ENCODE assay signal across 8 cellular contexts in genomic region chr5:71586941-71587708, GRCh38. TPM values are rescaled to one million over a fixed set of nuclear protein-coding genes. Genes with fewer than 3 reads are reported as not detected.
A peak's percentile ranks its signal among the peaks of the same experiment; 100 is the strongest.
DNase-seq lines count a peak whose midpoint lies in the region; ATAC-seq and TF ChIP-seq lines count a peak whose summit lies in the region.

TSS of gene MCCC2 (plus strand) at chr5:71587340. CDS start at chr5:71587426, 86 bp downstream.

- peak within 1 kb of the TSS; percentile 89 for H2AFZ ChIP-seq in IMR-90 (replicated peaks; ENCODE audit: low read length, poor library complexity)

- no peaks in the 10 kb centered on the region for H4K20me1 ChIP-seq in IMR-90 (ENCODE audit: insufficient read depth, low read length)

- H3K56ac ChIP-seq in IMR-90 (ENCODE audit: extremely low read depth, insufficient read depth, low read length), result peak within 1 kb of the TSS; percentile 46

- 0 out of 2 replicates have a peak within 1 kb of the TSS, but pooled peaks have one; percentile 28 for H2BK120ac ChIP-seq in IMR-90 (ENCODE audit: low read depth, low read length)

- CTCF ChIA-PET in IMR-90 (lab: Yijun Ruan, JAX), result interaction anchor here (0.5 to 1.0 kb wide), 4 partner anchors 14 to 563 kb away, joined by 3 to 5 read pairs (median 3); no protein-coding TSS in a partner anchor

- ATAC-seq in GM21529 (IDR thresholded peaks at IDR 0.05; ENCODE audit: unreplicated experiment), result peak; percentile 95
- peak; percentile 100 for ATAC-seq in IMR-90 (ENCODE audit: low read depth)

- DNase-seq in DMS114 treated with DMSO at 0.1 percent for 48 hours (lab: John Stamatoyannopoulos, UW; ENCODE audit: unreplicated experiment) (peak; percentile 91), IMR-90 (peak; percentile 92), OCI-M1 (lab: John Stamatoyannopoulos, UW) (peak; percentile 97), activated T-cell treated with anti-CD3 and anti-CD28 coated beads for 4 hours (peak; percentile 93), epithelial cell of esophagus (ENCODE audit: low read depth) (peak; percentile 99)
- DNase-seq in stimulated activated CD8-positive, alpha-beta memory T cell treated with anti-CD3 and anti-CD28 coated beads, Interleukin-2, amount 100 ng/mL, for 48 hours (ENCODE audit: low read depth in 2 of 2), result peak; percentile 97

- H3K4ac ChIP-seq in IMR-90 (ENCODE audit: low read depth, low read length), result peak within 1 kb of the TSS; percentile 74

- peak within 1 kb of the TSS; percentile 90 for H2AK9ac ChIP-seq in IMR-90 (replicated peaks; ENCODE audit: low read depth, low read length, poor library complexity)

- in situ Hi-C loops in IMR-90 (cut with MboI; ENCODE audit: low sequenced_read_pairs), result loop anchor here (25.0 kb wide), 1 partner anchor 725 kb away; the partner anchor contains the start of genes MRPS27 and PTCD2

- H3K36me3 ChIP-seq in IMR-90 (ENCODE audit: control insufficient read depth, insufficient read depth, low read length), result no peaks in the 10 kb centered on the region

- H3K9ac ChIP-seq in IMR-90 (ENCODE audit: low read depth, low read length), result peak within 1 kb of the TSS; percentile 84

- H3K27me3 ChIP-seq in IMR-90 (ENCODE audit: control insufficient read depth, insufficient read depth, low read length), result no peaks in the 10 kb centered on the region
- H3K27me3 ChIP-seq in mononuclear cell (ENCODE audit: insufficient read depth, low read length), result no peaks in the 10 kb centered on the region

- peak within 1 kb of the TSS; percentile 96 for H3K4me2 ChIP-seq in IMR-90 (ENCODE audit: low read depth, low read length)

- peak within 1 kb of the TSS; percentile 63 for H2BK5ac ChIP-seq in IMR-90 (ENCODE audit: low read depth, low read length, poor library complexity, severe bottlenecking)

- peak within 1 kb of the TSS; percentile 14; the same call in 1 of the 2 replicates for H3K18ac ChIP-seq in IMR-90 (ENCODE audit: low read depth, low read length)

- H4K8ac ChIP-seq in IMR-90 (ENCODE audit: low read depth in 2 of 2, low read length in 2 of 2), result peak within 1 kb of the TSS; percentile 91 to 99

- H3K27ac ChIP-seq in IMR-90 (ENCODE audit: insufficient read depth, low read length), result peak within 1 kb of the TSS; percentile 73

- H3K23ac ChIP-seq in IMR-90 (ENCODE audit: low read depth, low read length), result peak within 1 kb of the TSS; percentile 94

- H3K4me3 ChIP-seq in IMR-90 (ENCODE audit: insufficient read depth, low read depth, low read length), result peak within 1 kb of the TSS; percentile 76
- H3K4me3 ChIP-seq in epithelial cell of esophagus (ENCODE audit: low read length), result peak within 1 kb of the TSS; percentile 71
- H3K4me3 ChIP-seq in mononuclear cell (ENCODE audit: low read length), result peak within 1 kb of the TSS; percentile 81

- TF ChIP-seq POLR2A in IMR-90 (IDR thresholded peaks at IDR 0.05; ENCODE audit: low read depth, low read length), result peak; percentile 67; the same call in 1 of the 2 replicates

- dilution Hi-C loops in IMR-90 (cut with HindIII; ENCODE audit: low sequenced_read_pairs, unreplicated experiment), result no loop called here

- no peak within 1 kb of the TSS; the same call in 1 of the 2 replicates for H2AK5ac ChIP-seq in IMR-90 (ENCODE audit: low read depth, low read length)

- no peak for TF ChIP-seq CTCF in IMR-90 (conservative IDR thresholded peaks at IDR 0.05; ENCODE audit: low read depth, low read length)
- TF ChIP-seq CTCF in epithelial cell of esophagus (IDR thresholded peaks at IDR 0.05; ENCODE audit: insufficient read depth, low read depth, low read length, missing control alignments), result no peak

- no peak for TF ChIP-seq RAD21 in IMR-90 (IDR thresholded peaks at IDR 0.05; ENCODE audit: low read length)

- peak within 1 kb of the TSS; percentile 86 for H3K14ac ChIP-seq in IMR-90 (replicated peaks; ENCODE audit: low read depth, low read length)

- no TSS peak for BruUV-seq in IMR-90 (replicated peaks; lab: Mats Ljungman, UMichigan)

- H4K5ac ChIP-seq in IMR-90 (ENCODE audit: low read depth, low read length), result peak within 1 kb of the TSS; percentile 95

- no peaks in the 10 kb centered on the region; the same call in 1 of the 2 replicates for H3K9me1 ChIP-seq in IMR-90 (ENCODE audit: insufficient read depth, low read length)

- peaks cover 11 to 16% of the 10 kb centered on the region in 2 experiments; a peak in 3 of 4 replicates for H3K79me1 ChIP-seq in IMR-90 (ENCODE audit: low read depth in 1 of 2, low read length in 2 of 2)

- H2BK15ac ChIP-seq in IMR-90 (ENCODE audit: low read depth, low read length), result no peak within 1 kb of the TSS; the same call in 2 of the 3 replicates

- H4K91ac ChIP-seq in IMR-90 (ENCODE audit: insufficient read depth, low read depth, low read length), result peak within 1 kb of the TSS; percentile 14; the same call in 1 of the 2 replicates

- POLR2A ChIA-PET in IMR-90 (lab: Charles Lee; ENCODE audit: unreplicated experiment), result no interaction called here

- H2BK20ac ChIP-seq in IMR-90 (ENCODE audit: low read depth, low read length), result no peak within 1 kb of the TSS

- intact Hi-C loops in IMR-90 (cut with micrococcal nuclease), result loop anchor here (5.0 kb wide), 1 partner anchor 720 kb away; no protein-coding TSS in a partner anchor

- H3K9me3 ChIP-seq in IMR-90 (ENCODE audit: control insufficient read depth, insufficient read depth, low read length) (no peaks in the 10 kb centered on the region), mononuclear cell (ENCODE audit: low read depth, low read length) (no peaks in the 10 kb centered on the region)

- H3K4me1 ChIP-seq in IMR-90 (ENCODE audit: control insufficient read depth, insufficient read depth, low read length) (peaks cover 2% of the 10 kb centered on the region; the same call in 1 of the 2 replicates), mononuclear cell (ENCODE audit: insufficient read depth, low read length) (peaks cover 24% of the 10 kb centered on the region)

- WGBS in IMR-90 (ENCODE audit: extremely low coverage in 2 of 2, insufficient read length in 1 of 2), 2 experiments, result 3% methylated on average over 37 of the region's 56 CpGs; no CpG with 5 or more reads in 1 of the 2 experiments

TF ChIP-seq in IMR-90, 13 proteins besides CTCF, POLR2A, EP300 and RAD21:
- no peak for TF ChIP-seq RFX5 (IDR thresholded peaks at IDR 0.05; ENCODE audit: low read depth, low read length)
- no peak for TF ChIP-seq ELK1 (IDR thresholded peaks at IDR 0.05; ENCODE audit: borderline replicate concordance, low read depth, low read length)
- peak; percentile 81 for TF ChIP-seq MXI1 (IDR thresholded peaks at IDR 0.05; ENCODE audit: borderline replicate concordance, low read depth, low read length)
- TF ChIP-seq BHLHE40 (IDR thresholded peaks at IDR 0.05; ENCODE audit: low read depth, low read length), result peak; percentile 81
- TF ChIP-seq MAZ (IDR thresholded peaks at IDR 0.05; ENCODE audit: borderline replicate concordance, low read depth, low read length), result no peak
- TF ChIP-seq CEBPB (IDR thresholded peaks at IDR 0.05; ENCODE audit: low read depth, low read length), result no peak
- no peak for TF ChIP-seq SMC3 (IDR thresholded peaks at IDR 0.05; ENCODE audit: low read depth, low read length)
- TF ChIP-seq FOS (IDR thresholded peaks at IDR 0.05; ENCODE audit: low read depth, low read length), result peak; percentile 4; the same call in 1 of the 2 replicates
- TF ChIP-seq, protein P1, sequence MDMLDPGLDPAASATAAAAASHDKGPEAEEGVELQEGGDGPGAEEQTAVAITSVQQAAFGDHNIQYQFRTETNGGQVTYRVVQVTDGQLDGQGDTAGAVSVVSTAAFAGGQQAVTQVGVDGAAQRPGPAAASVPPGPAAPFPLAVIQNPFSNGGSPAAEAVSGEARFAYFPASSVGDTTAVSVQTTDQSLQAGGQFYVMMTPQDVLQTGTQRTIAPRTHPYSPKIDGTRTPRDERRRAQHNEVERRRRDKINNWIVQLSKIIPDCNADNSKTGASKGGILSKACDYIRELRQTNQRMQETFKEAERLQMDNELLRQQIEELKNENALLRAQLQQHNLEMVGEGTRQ (IDR thresholded peaks at IDR 0.05; ENCODE audit: low read depth, low read length), result peak; percentile 96
- no peak for TF ChIP-seq RCOR1 (IDR thresholded peaks at IDR 0.05; ENCODE audit: insufficient replicate concordance, low read length)
- TF ChIP-seq CHD1 (IDR thresholded peaks at IDR 0.05; ENCODE audit: low read depth, low read length), result no peak
- no peak for TF ChIP-seq NFE2L2 (IDR thresholded peaks at IDR 0.05; ENCODE audit: low read depth, low read length)
- TF ChIP-seq MAFK (IDR thresholded peaks at IDR 0.05; ENCODE audit: low read depth, low read length), result no peak

RNA-seq across cellular contexts. Expression of gene MCCC2, which starts in this region (rescaled TPM):
- total RNA-seq in IMR-90 (2012; rRNA removed) (14.2 and 22.0 TPM in 2 replicates), mononuclear cell (20.4 TPM)
- 14.5 and 18.0 TPM in 2 replicates for polyA plus RNA-seq in IMR-90 (2012; rRNA removed)
- polyA plus RNA-seq in IMR-90 (2012; cell fraction: cytosol; rRNA removed), result 7.3 and 10.5 TPM in 2 replicates
- 7.0 and 19.3 TPM in 2 replicates for polyA plus RNA-seq in IMR-90 (2012; cell fraction: nucleus; rRNA removed; ENCODE audit: low replicate concordance)

Comparison
In these comparisons a context has a peak if more than half of its experiments do, and no peak if none do; other contexts are left out.
1. Peak in every context shown above with its lines: DNase-seq, ATAC-seq, H3K4me3 ChIP-seq and H3K27ac ChIP-seq.